ENCODE assay signal across 12 cellular contexts in the genomic region with DNA sequence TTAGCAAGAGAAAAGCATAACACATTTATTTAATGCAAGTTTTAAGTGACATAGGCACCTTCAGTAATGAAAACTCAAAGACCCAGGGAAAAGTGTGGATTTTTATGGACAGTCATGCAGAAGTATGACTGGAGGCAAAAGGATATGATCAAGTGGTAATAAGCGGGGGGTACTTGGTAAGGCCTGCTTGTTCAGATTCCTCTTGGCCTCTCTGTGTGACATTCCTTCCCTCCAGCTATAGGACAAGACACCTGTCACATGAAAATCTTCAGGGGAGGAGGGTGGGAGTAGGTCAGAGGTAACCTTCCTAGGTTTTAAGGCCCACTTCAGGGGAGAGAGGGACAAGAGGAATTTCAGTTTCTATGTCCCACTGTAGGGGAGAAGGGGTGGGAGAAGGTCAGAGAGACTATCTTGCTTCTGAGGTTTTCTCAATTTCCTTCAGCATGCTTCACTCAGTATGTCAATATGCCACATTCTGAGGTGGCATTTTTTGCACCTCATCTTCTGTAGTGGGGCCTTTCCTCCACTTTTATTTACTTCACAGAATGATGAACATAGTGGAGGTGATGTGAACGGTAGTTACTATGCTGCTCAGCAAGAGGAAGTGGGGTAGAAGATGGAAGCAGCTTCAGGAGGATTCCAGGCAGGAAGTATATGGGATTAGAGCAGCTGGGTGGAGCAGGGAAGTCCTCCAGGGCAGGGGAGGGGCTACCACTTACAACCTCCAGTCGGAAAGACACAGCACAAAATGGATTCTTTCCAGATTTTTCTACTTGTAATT.
DNase-seq lines count a peak whose midpoint lies in the region; ATAC-seq, FAIRE-seq and TF ChIP-seq lines count a peak whose summit lies in the region.
"Had no signal": no experiment of that assay in that cellular context is flagged by ENCODE, and none has a peak within 500 bp of the region (broad histone marks: within the 10 kb centered on the region; RNA-seq: fewer than 3 reads in every experiment).

No MANE protein-coding gene starts in this region.

- no peak overlapping the region for H2BK12ac ChIP-seq in mesenchymal stem cell (ENCODE audit: low read length in 2 of 2)

- peaks cover 0 to 10% (median 4%) of the 10 kb centered on the region in 7 donors for H3K9me3 Mint-ChIP-seq in CD14-positive monocyte
- H3K9me3 Mint-ChIP-seq: stimulated activated naive CD8-positive, alpha-beta T cell treated with anti-CD3 and anti-CD28 coated beads, Interleukin-15, Interleukin-2, amounts not matched to agents 100 ng/mL and 50 ng/mL, for 24 hours had no signal

- H3K9ac ChIP-seq in OCI-LY3 (ENCODE audit: low read length): no peak overlapping the region
- H3K9ac ChIP-seq in keratinocyte (ENCODE audit: control insufficient read depth, extremely low read depth, insufficient read depth, low read length): no peak overlapping the region
- no peak overlapping the region for H3K9ac ChIP-seq in mesenchymal stem cell (ENCODE audit: low read length)

- H3K4me1 ChIP-seq in OCI-LY3 (ENCODE audit: low read length) (peaks cover 33% of the 10 kb centered on the region), keratinocyte (ENCODE audit: control insufficient read depth, extremely low read depth, insufficient read depth, low read length) (peaks cover 5% of the 10 kb centered on the region), aorta (ENCODE audit: control insufficient read depth in 1 of 2, insufficient read depth in 2 of 2, low read length in 2 of 2) (peaks cover 0 to under 1% of the 10 kb centered on the region in 2 donors), mesenchymal stem cell (ENCODE audit: control insufficient read depth, insufficient read depth, low read depth, low read length) (no peaks in the 10 kb centered on the region)

- FAIRE-seq in GM12892 (lab: Jason Lieb, UNC) (peak; percentile 58), keratinocyte (lab: Jason Lieb, UNC) (no peak)

- dilution Hi-C loops in keratinocyte (cut with MboI; ENCODE audit: extremely low pct_ligation_motif_present, low sequenced_read_pairs): no loop called here

- no peaks in the 10 kb centered on the region for H3K9me3 ChIP-seq in OCI-LY3 (ENCODE audit: insufficient read depth, low read length)
- H3K9me3 ChIP-seq in keratinocyte (ENCODE audit: control insufficient read depth, low read depth, low read length): no peaks in the 10 kb centered on the region
- H3K9me3 ChIP-seq in aorta (ENCODE audit: control insufficient read depth, low read length): no peaks in the 10 kb centered on the region
- no peaks in the 10 kb centered on the region for H3K9me3 ChIP-seq in mesenchymal stem cell (ENCODE audit: control insufficient read depth, low read length)

- no peak overlapping the region for H4K91ac ChIP-seq in mesenchymal stem cell (ENCODE audit: low read length)

- no peak for TF ChIP-seq POLR2A in GM12892 (IDR thresholded peaks at IDR 0.05; ENCODE audit: low read depth, low read length)

- intact Hi-C loops in CD14-positive monocyte (cut with micrococcal nuclease) (no loop called here), aorta (cut with DNase I) (no loop called here)

- H3K27me3 ChIP-seq in OCI-LY3 (ENCODE audit: low read depth, low read length): peaks cover 45% of the 10 kb centered on the region
- no peaks in the 10 kb centered on the region for H3K27me3 ChIP-seq in keratinocyte (ENCODE audit: control insufficient read depth, extremely low read depth, insufficient read depth, low read length)
- no peaks in the 10 kb centered on the region for H3K27me3 ChIP-seq in aorta (ENCODE audit: control insufficient read depth in 1 of 2, insufficient read depth in 2 of 2, low read length in 1 of 2)
- peaks cover 0 to 43% of the 10 kb centered on the region in 2 experiments for H3K27me3 ChIP-seq in mesenchymal stem cell (ENCODE audit: control insufficient read depth in 1 of 2, insufficient read depth in 1 of 2, low read length in 2 of 2)

- H3K79me2 ChIP-seq in OCI-LY3 (ENCODE audit: low read length) (no peaks in the 10 kb centered on the region), keratinocyte (ENCODE audit: control insufficient read depth, insufficient read depth, low read length) (no peaks in the 10 kb centered on the region)

- H3K4me2 ChIP-seq in OCI-LY3 (ENCODE audit: low read length): 0 out of 2 replicates have a peak overlapping the region, but pooled peaks have one; percentile 76
- no peak overlapping the region for H3K4me2 ChIP-seq in keratinocyte (ENCODE audit: control insufficient read depth, extremely low read depth, insufficient read depth, low read depth, low read length)
- H3K4me2 ChIP-seq in mesenchymal stem cell (ENCODE audit: low read length, poor library complexity, severe bottlenecking): no peak overlapping the region
- H3K4me2 ChIP-seq: smooth muscle cell had no signal

- H3K27ac ChIP-seq in OCI-LY3 (ENCODE audit: low read length) (no peak overlapping the region), keratinocyte (ENCODE audit: control insufficient read depth, insufficient read depth, low read length) (no peak overlapping the region), aorta (ENCODE audit: low read depth in 1 of 2, low read length in 2 of 2) (no peak overlapping the region), mesenchymal stem cell (ENCODE audit: low read length, poor library complexity, severe bottlenecking) (no peak overlapping the region)

- H3K18ac ChIP-seq in mesenchymal stem cell (ENCODE audit: low read depth in 1 of 2, low read length in 2 of 2): no peak overlapping the region

- DNase-seq in CD14-positive monocyte (ENCODE audit: low spot score) (no peak), GM12892 (ENCODE audit: insufficient read length) (no peak), keratinocyte (ENCODE audit: low read depth, low spot score) (no peak), NCI-H128 (lab: John Stamatoyannopoulos, UW; ENCODE audit: unreplicated experiment) (no peak), aorta (no peak), mesenchymal stem cell (no peak)
- DNase-seq in stimulated activated CD4-positive, alpha-beta T cell treated with anti-CD3 and anti-CD28 coated beads, Interleukin-4, amount 100 ng/mL, for 1 hour: no peak
- DNase-seq: NCI-H187 treated with DMSO at 0.1 percent for 48 hours had no signal

- H3K79me1 ChIP-seq in mesenchymal stem cell (replicated peaks; ENCODE audit: low read length, poor library complexity, severe bottlenecking): no peaks in the 10 kb centered on the region

- no peak overlapping the region for H2AK5ac ChIP-seq in mesenchymal stem cell (ENCODE audit: low read length, severe bottlenecking)

- ATAC-seq in aorta (ENCODE audit: low FRiP score): no peak

- peak overlapping the region; percentile 68 to 94 (median 90) for H3K27ac Mint-ChIP-seq in CD14-positive monocyte

- H4K20me1 ChIP-seq in OCI-LY3 (ENCODE audit: insufficient read depth, low read length) (0 out of 2 replicates have a peak, but pooled peaks cover 3% of the 10 kb centered on the region), keratinocyte (ENCODE audit: control insufficient read depth, extremely low read depth, insufficient read depth, low read length) (no peaks in the 10 kb centered on the region)

- H3K27me3 Mint-ChIP-seq in CD14-positive monocyte (ENCODE audit: low read depth in 3 of 3): peaks cover 0 to 5% (median 0%) of the 10 kb centered on the region in 3 donors
- H3K27me3 Mint-ChIP-seq: stimulated activated naive CD8-positive, alpha-beta T cell treated with anti-CD3 and anti-CD28 coated beads, Interleukin-15, Interleukin-2, amounts not matched to agents 100 ng/mL and 50 ng/mL, for 24 hours had no signal

- H3K36me3 Mint-ChIP-seq in CD14-positive monocyte: no peaks in the 10 kb centered on the region

- no peaks in the 10 kb centered on the region for H3K36me3 ChIP-seq in OCI-LY3 (replicated peaks; ENCODE audit: low read depth, low read length)
- H3K36me3 ChIP-seq in keratinocyte (ENCODE audit: control insufficient read depth in 2 of 2, extremely low read depth in 1 of 2, insufficient read depth in 2 of 2, low read length in 2 of 2): no peaks in the 10 kb centered on the region
- no peaks in the 10 kb centered on the region for H3K36me3 ChIP-seq in aorta (ENCODE audit: control insufficient read depth in 1 of 2, insufficient read depth in 2 of 2, low read length in 1 of 2)
- H3K36me3 ChIP-seq in mesenchymal stem cell (ENCODE audit: control insufficient read depth in 1 of 2, insufficient read depth in 2 of 2, low read depth in 1 of 2, low read length in 2 of 2): no peaks in the 10 kb centered on the region

- H3K4me1 Mint-ChIP-seq in CD14-positive monocyte: peaks cover 37% of the 10 kb centered on the region

- no peak overlapping the region for H3K14ac ChIP-seq in mesenchymal stem cell (ENCODE audit: low read length in 2 of 2)

- H3K4ac ChIP-seq in mesenchymal stem cell (ENCODE audit: low read depth in 1 of 2, low read length in 2 of 2): no peak overlapping the region

- H3K9me1 ChIP-seq in keratinocyte (ENCODE audit: control insufficient read depth, extremely low read depth, insufficient read depth, low read length): no peaks in the 10 kb centered on the region

- TF ChIP-seq CTCF in CD14-positive monocyte (IDR thresholded peaks at IDR 0.05) (no peak), OCI-LY3 (IDR thresholded peaks at IDR 0.05; ENCODE audit: low read depth, low read length) (no peak), keratinocyte (optimal IDR thresholded peaks at IDR 0.05 in 1 of 3, IDR thresholded peaks at IDR 0.05 in 1 of 3, conservative IDR thresholded peaks at IDR 0.05 in 1 of 3; ENCODE audit: extremely low read depth in 1 of 3, insufficient read depth in 2 of 3, low read length in 3 of 3) (no peak)

- H3K4me3 Mint-ChIP-seq in CD14-positive monocyte: no peak overlapping the region
- H3K4me3 Mint-ChIP-seq: activated naive CD4-positive, alpha-beta T cell treated with anti-CD3 and anti-CD28 coated beads for 36 hours; stimulated activated naive CD8-positive, alpha-beta T cell treated with anti-CD3 and anti-CD28 coated beads, Interleukin-15, Interleukin-2, amounts not matched to agents 100 ng/mL and 50 ng/mL, for 24 hours had no signal

- H2AFZ ChIP-seq in OCI-LY3 (ENCODE audit: low read depth, low read length) (no peak overlapping the region), keratinocyte (ENCODE audit: control insufficient read depth, low read length) (peak overlapping the region; percentile 71), mesenchymal stem cell (ENCODE audit: low read depth, low read length) (no peak overlapping the region)

- no peak overlapping the region for H2BK5ac ChIP-seq in mesenchymal stem cell (ENCODE audit: low read depth, low read length, poor library complexity, severe bottlenecking)

- H3K23ac ChIP-seq in mesenchymal stem cell (ENCODE audit: low read length in 2 of 2): no peak overlapping the region

- whole genome bisulfite sequencing in aorta, 2 donors: 58 to 61% methylated on average over 3 of the region's 3 CpGs
- 89% methylated on average over 2 of the region's 3 CpGs for WGBS in mesenchymal stem cell

- H2BK120ac ChIP-seq in mesenchymal stem cell (ENCODE audit: low read depth, low read length): no peak overlapping the region

- no peak overlapping the region for H2BK15ac ChIP-seq in mesenchymal stem cell (ENCODE audit: low read depth, poor library complexity, severe bottlenecking)

- H4K8ac ChIP-seq in mesenchymal stem cell (ENCODE audit: low read length): no peak overlapping the region

- no peak overlapping the region for H3K4me3 ChIP-seq in OCI-LY3 (ENCODE audit: low read length)
- no peak overlapping the region for H3K4me3 ChIP-seq in keratinocyte (ENCODE audit: control insufficient read depth in 2 of 3, extremely low read depth in 1 of 3, insufficient read depth in 2 of 3, low read depth in 1 of 3, low read length in 3 of 3)
- no peak overlapping the region for H3K4me3 ChIP-seq in aorta (ENCODE audit: low read length in 2 of 2)
- H3K4me3 ChIP-seq in mesenchymal stem cell (ENCODE audit: insufficient read depth in 1 of 2, low read depth in 1 of 2, low read length in 2 of 2): no peak overlapping the region
- H3K4me3 ChIP-seq: smooth muscle cell had no signal
